Comparison of ENCODE assay signal across 17 cellular contexts in the genomic region with DNA sequence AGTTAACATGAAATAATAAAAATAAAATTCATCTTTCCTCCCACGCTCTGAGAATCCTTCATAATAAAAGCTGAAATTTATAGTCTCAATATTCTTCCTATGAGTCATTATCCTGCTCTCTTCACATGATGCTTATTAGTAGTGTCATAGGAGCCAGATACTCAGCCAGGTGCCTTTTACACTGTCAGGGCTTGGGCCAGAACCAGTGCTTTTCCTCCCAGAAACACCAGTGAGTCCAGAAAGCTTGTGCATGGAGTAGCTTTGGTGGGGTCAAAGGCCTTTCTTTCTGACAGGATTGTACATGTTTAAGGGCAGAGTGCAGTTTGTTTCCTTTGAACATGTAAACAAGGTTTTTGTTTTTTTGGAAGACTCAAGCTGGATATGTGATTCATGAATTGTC. TPM values are rescaled to one million over a fixed set of nuclear protein-coding genes. Genes with fewer than 3 reads are reported as not detected.
DNase-seq lines count a peak whose midpoint lies in the region; FAIRE-seq and TF ChIP-seq lines count a peak whose summit lies in the region.
"Had no signal": no experiment of that assay in that cellular context is flagged by ENCODE, and none has a peak within 500 bp of the region (broad histone marks: within the 10 kb centered on the region; RNA-seq: fewer than 3 reads in every experiment).

No MANE protein-coding gene starts in this region.

- no peaks in the 10 kb centered on the region for H3K9me3 ChIP-seq in breast epithelium
- no peaks in the 10 kb centered on the region for H3K9me3 ChIP-seq in keratinocyte (ENCODE audit: control insufficient read depth, low read depth, low read length)
- H3K9me3 ChIP-seq in vagina = no peaks in the 10 kb centered on the region
- H3K9me3 ChIP-seq: A549, testis had no signal

- H3K27me3 ChIP-seq in breast epithelium (no peaks in the 10 kb centered on the region), brain microvascular endothelial cell (replicated peaks) (no peaks in the 10 kb centered on the region), keratinocyte (ENCODE audit: control insufficient read depth, extremely low read depth, insufficient read depth, low read length) (no peaks in the 10 kb centered on the region), vagina (no peaks in the 10 kb centered on the region)
- H3K27me3 ChIP-seq: testis had no signal

- TF ChIP-seq CTCF in MCF 10A (IDR thresholded peaks at IDR 0.05; ENCODE audit: unreplicated experiment) = no peak
- no peak for TF ChIP-seq CTCF in breast epithelium (IDR thresholded peaks at IDR 0.05)
- no peak for TF ChIP-seq CTCF in brain microvascular endothelial cell (IDR thresholded peaks at IDR 0.05; ENCODE audit: low read depth, low read length, missing control alignments)
- TF ChIP-seq CTCF in keratinocyte (optimal IDR thresholded peaks at IDR 0.05 in 1 of 3, IDR thresholded peaks at IDR 0.05 in 1 of 3, conservative IDR thresholded peaks at IDR 0.05 in 1 of 3; ENCODE audit: extremely low read depth in 1 of 3, insufficient read depth in 2 of 3, low read length in 3 of 3) = no peak
- no peak for TF ChIP-seq CTCF in vagina (IDR thresholded peaks at IDR 0.05)

- H3K4me3 ChIP-seq in breast epithelium (no peak overlapping the region), brain microvascular endothelial cell (ENCODE audit: low read depth, low read length) (no peak overlapping the region), keratinocyte (ENCODE audit: control insufficient read depth in 2 of 3, extremely low read depth in 1 of 3, insufficient read depth in 2 of 3, low read depth in 1 of 3, low read length in 3 of 3) (no peak overlapping the region), vagina (no peak overlapping the region)
- H3K4me3 ChIP-seq: A549, testis had no signal

- peaks cover 31% of the 10 kb centered on the region for H3K36me3 Mint-ChIP-seq in MCF 10A (ENCODE audit: insufficient read depth, unreplicated experiment)

- H3K9me3 Mint-ChIP-seq in MCF 10A (ENCODE audit: unreplicated experiment) = no peaks in the 10 kb centered on the region
- H3K9me3 Mint-ChIP-seq: activated naive CD8-positive, alpha-beta T cell treated with anti-CD3 and anti-CD28 coated beads for 36 hours; activated T-cell treated with anti-CD3 and anti-CD28 coated beads, Interleukin-2, amount 50 U/mL, for 24 hours; central memory CD8-positive, alpha-beta T cell had no signal

- peak; percentile 26 for FAIRE-seq in keratinocyte (lab: Jason Lieb, UNC)
- FAIRE-seq: A549, GM19239 had no signal

- dilution Hi-C loops in keratinocyte (cut with MboI; ENCODE audit: extremely low pct_ligation_motif_present, low sequenced_read_pairs) = no loop called here

- H3K36me3 ChIP-seq in breast epithelium (no peaks in the 10 kb centered on the region), brain microvascular endothelial cell (replicated peaks) (peaks cover 12% of the 10 kb centered on the region), keratinocyte (ENCODE audit: control insufficient read depth in 2 of 2, extremely low read depth in 1 of 2, insufficient read depth in 2 of 2, low read length in 2 of 2) (peaks cover 0 to 5% of the 10 kb centered on the region in 2 experiments), vagina (peaks cover 0 to 33% of the 10 kb centered on the region in 2 donors)

- CTCF ChIA-PET in MCF 10A (lab: Yijun Ruan, JAX) = interaction anchor here (0.6 to 8.6 kb wide), 3 partner anchors 8 to 14 kb away, joined by 3 to 177 read pairs (median 3); no protein-coding TSS in a partner anchor

- H3K27ac ChIP-seq in breast epithelium (no peak overlapping the region), brain microvascular endothelial cell (peak overlapping the region; percentile 73), keratinocyte (ENCODE audit: control insufficient read depth, insufficient read depth, low read length) (peak overlapping the region; percentile 23), vagina (peak overlapping the region; percentile 3)
- H3K27ac ChIP-seq: A549, testis had no signal

- TF ChIP-seq POLR2A in breast epithelium (IDR thresholded peaks at IDR 0.05) (no peak), vagina (IDR thresholded peaks at IDR 0.05) (no peak)

- BruUV-seq in MCF 10A (replicated peaks; lab: Mats Ljungman, UMichigan) = no TSS peak

- H3K4me3 Mint-ChIP-seq in MCF 10A (ENCODE audit: unreplicated experiment) = no peak overlapping the region
- H3K4me3 Mint-ChIP-seq: activated naive CD8-positive, alpha-beta T cell treated with anti-CD3 and anti-CD28 coated beads for 36 hours; activated T-cell treated with anti-CD3 and anti-CD28 coated beads, Interleukin-2, amount 50 U/mL, for 24 hours; central memory CD8-positive, alpha-beta T cell had no signal

- H3K4me1 Mint-ChIP-seq in MCF 10A (ENCODE audit: insufficient read depth, unreplicated experiment) = peaks cover 27% of the 10 kb centered on the region

- H3K79me2 ChIP-seq in keratinocyte (ENCODE audit: control insufficient read depth, insufficient read depth, low read length) = peaks cover 2% of the 10 kb centered on the region

- no peaks in the 10 kb centered on the region for H3K27me3 Mint-ChIP-seq in MCF 10A (ENCODE audit: insufficient read depth, unreplicated experiment)
- H3K27me3 Mint-ChIP-seq: activated naive CD8-positive, alpha-beta T cell treated with anti-CD3 and anti-CD28 coated beads for 36 hours; activated T-cell treated with anti-CD3 and anti-CD28 coated beads, Interleukin-2, amount 50 U/mL, for 24 hours; central memory CD8-positive, alpha-beta T cell had no signal

- H3K27ac Mint-ChIP-seq in MCF 10A (ENCODE audit: low read depth, unreplicated experiment) = peak overlapping the region; percentile 31
- H3K27ac Mint-ChIP-seq: activated naive CD8-positive, alpha-beta T cell treated with anti-CD3 and anti-CD28 coated beads for 36 hours; activated T-cell treated with anti-CD3 and anti-CD28 coated beads, Interleukin-2, amount 50 U/mL, for 24 hours had no signal

- peak; percentile 54 for DNase-seq in MCF 10A (ENCODE audit: unreplicated experiment)
- DNase-seq in breast epithelium (ENCODE audit: low spot score in 2 of 2) = no peak
- peak; percentile 52 for DNase-seq in brain microvascular endothelial cell
- no peak for DNase-seq in keratinocyte (ENCODE audit: low read depth, low spot score)
- DNase-seq in vagina (ENCODE audit: extremely low spot score in 2 of 2) = no peak
- no peak for DNase-seq in NCI-H146 (lab: John Stamatoyannopoulos, UW)
- no peak for DNase-seq in SK-N-DZ (ENCODE audit: low spot score)
- no peak for DNase-seq in stimulated activated naive CD4-positive, alpha-beta T cell (lab: John Stamatoyannopoulos, UW)
- DNase-seq: activated naive CD8-positive, alpha-beta T cell treated with anti-CD3 and anti-CD28 coated beads for 36 hours; activated T-cell treated with anti-CD3 and anti-CD28 coated beads, Interleukin-2, amount 50 U/mL, for 24 hours; COR-L47; SHP77; T-helper 9 cell; testis had no signal

- H3K4me1 ChIP-seq in breast epithelium (no peaks in the 10 kb centered on the region), keratinocyte (ENCODE audit: control insufficient read depth, extremely low read depth, insufficient read depth, low read length) (peaks cover 3% of the 10 kb centered on the region), vagina (peaks cover 10% of the 10 kb centered on the region)

- H2AFZ ChIP-seq in keratinocyte (ENCODE audit: control insufficient read depth, low read length) = no peak overlapping the region

- H3K4me2 ChIP-seq in keratinocyte (ENCODE audit: control insufficient read depth, extremely low read depth, insufficient read depth, low read depth, low read length) = no peak overlapping the region
- H3K4me2 ChIP-seq: A549 had no signal

- intact Hi-C loops in MCF 10A (cut with micrococcal nuclease) = no loop called here
- intact Hi-C loops in breast epithelium (cut with DNase I; ENCODE audit: low total_unique reads) = no loop called here
- intact Hi-C loops in vagina (cut with DNase I) = no loop called here

- in situ Hi-C loops in brain microvascular endothelial cell (cut with HindIII; ENCODE audit: low pct_ligation_motif_present, low sequenced_read_pairs) = no loop called here

- no peaks in the 10 kb centered on the region for H3K9me1 ChIP-seq in keratinocyte (ENCODE audit: control insufficient read depth, extremely low read depth, insufficient read depth, low read length)

- H3K9ac ChIP-seq in keratinocyte (ENCODE audit: control insufficient read depth, extremely low read depth, insufficient read depth, low read length) = no peak overlapping the region

- H4K20me1 ChIP-seq in keratinocyte (ENCODE audit: control insufficient read depth, extremely low read depth, insufficient read depth, low read length) = no peaks in the 10 kb centered on the region

- POLR2A ChIA-PET in MCF 10A (lab: Yijun Ruan, JAX) = interaction anchor here (1.1 kb wide), 1 partner anchor 1413 kb away, joined by 4 read pairs; no protein-coding TSS in a partner anchor

RNA-seq across cellular contexts. Expression of gene LSM11, which starts 6.8 kb away (rescaled TPM):
- total RNA-seq in MCF 10A (2022) (3.4 and 4.5 TPM in 2 replicates), breast epithelium (1 to 10 TPM; 1.8 to 5.7 (median 4.6) TPM), vagina (3.9 TPM)
- polyA plus RNA-seq in keratinocyte = 2.1 to 2.7 TPM (median 2.3 TPM) in 3 replicates
- polyA plus RNA-seq in keratinocyte (2011; ENCODE audit: low read depth) = 0.40 TPM
- polyA plus RNA-seq in keratinocyte (2011; cell fraction: cytosol; rRNA removed) = 1.0 and 1.7 TPM in 2 replicates
- polyA plus RNA-seq in keratinocyte (2011; cell fraction: nucleus; rRNA removed) = 3.2 and 4.3 TPM in 2 replicates
- 1.7 and 1.8 TPM in 2 replicates for polyA plus RNA-seq in keratinocyte (2012; ENCODE audit: low replicate concordance)
- 0.98 to 4.5 TPM (median 1.9 TPM) in 3 replicates for polyA minus RNA-seq in keratinocyte
- polyA minus RNA-seq in keratinocyte (2011; cell fraction: cytosol; rRNA and poly(A)+ RNA removed) = 1.9 TPM
- 1.9 and 3.1 TPM in 2 replicates for polyA minus RNA-seq in keratinocyte (2011; cell fraction: nucleus; rRNA and poly(A)+ RNA removed)
- polyA plus RNA-seq in SK-N-DZ (2014; cell fraction: cytosol; rRNA removed) = 8.6 and 11.6 TPM in 2 replicates
- 13.4 and 14.6 TPM in 2 replicates for polyA plus RNA-seq in SK-N-DZ (2014; cell fraction: nucleus; rRNA removed)

RNA-seq across cellular contexts. Expression of gene THG1L, which starts 19.1 kb away (rescaled TPM):
- total RNA-seq in MCF 10A (2022) = 21.1 and 29.9 TPM in 2 replicates
- total RNA-seq in breast epithelium = 10 to 100 TPM; 12.3 to 15.1 (median 13.5) TPM
- polyA plus RNA-seq in keratinocyte = 15.9 to 23.4 TPM (median 18.4 TPM) in 3 replicates
- polyA plus RNA-seq in keratinocyte (2011; ENCODE audit: low read depth) = 26.0 TPM
- 16.7 and 20.3 TPM in 2 replicates for polyA plus RNA-seq in keratinocyte (2011; cell fraction: cytosol; rRNA removed)
- polyA plus RNA-seq in keratinocyte (2011; cell fraction: nucleus; rRNA removed) = 14.7 and 15.4 TPM in 2 replicates
- 14.9 and 19.2 TPM in 2 replicates for polyA plus RNA-seq in keratinocyte (2012; ENCODE audit: low replicate concordance)
- 11.2 to 27.0 TPM (median 13.5 TPM) in 3 replicates for polyA minus RNA-seq in keratinocyte
- polyA minus RNA-seq in keratinocyte (2011; cell fraction: cytosol; rRNA and poly(A)+ RNA removed) = 18.8 TPM
- 6.0 and 8.8 TPM in 2 replicates for polyA minus RNA-seq in keratinocyte (2011; cell fraction: nucleus; rRNA and poly(A)+ RNA removed)
- total RNA-seq in vagina = 10.3 TPM
- 12.7 and 17.4 TPM in 2 replicates for polyA plus RNA-seq in SK-N-DZ (2014; cell fraction: cytosol; rRNA removed)
- polyA plus RNA-seq in SK-N-DZ (2014; cell fraction: nucleus; rRNA removed) = 3.3 and 6.6 TPM in 2 replicates

Comparison
In these comparisons a context has a peak if more than half of its experiments do, and no peak if none do; other contexts are left out.
1. DNase-seq: peak in MCF 10A (single experiment) and brain microvascular endothelial cell (single experiment); none in breast epithelium (0 of 2), keratinocyte (single experiment), vagina (0 of 2), NCI-H146 (single experiment), SK-N-DZ (single experiment) and stimulated activated naive CD4-positive, alpha-beta T cell (0 of 6).
2. H3K27ac ChIP-seq: peak in brain microvascular endothelial cell (single experiment), keratinocyte (single experiment) and vagina (single experiment); none in breast epithelium (0 of 2).